ENCODE assay signal across 29 cellular contexts in the genomic region with DNA sequence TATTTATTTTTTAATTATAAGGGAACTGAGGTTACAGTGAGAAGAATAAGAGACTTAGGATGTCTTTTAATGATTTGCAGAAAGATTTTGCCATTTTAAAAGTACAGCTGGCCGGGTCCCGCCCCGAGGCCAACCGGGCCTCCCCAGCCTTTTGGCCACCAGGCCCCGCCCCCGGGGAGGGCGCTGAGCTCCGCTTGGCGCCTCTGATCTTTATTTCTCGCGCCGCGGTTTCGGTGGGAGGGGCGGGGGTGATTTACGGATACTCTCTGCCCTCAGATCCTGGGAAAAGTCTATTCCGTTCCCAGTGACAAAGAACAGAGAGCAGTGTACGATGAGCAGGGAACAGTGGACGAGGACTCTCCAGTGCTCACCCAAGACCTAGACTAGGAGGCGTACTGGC. TPM values are rescaled to one million over a fixed set of nuclear protein-coding genes. Genes with fewer than 3 reads are reported as not detected.
"Had no signal": no experiment of that assay in that cellular context is flagged by ENCODE, and none has a peak within 500 bp of the region (broad histone marks: within the 10 kb centered on the region; RNA-seq: fewer than 3 reads in every experiment).

No MANE protein-coding gene starts in this region.

- H3K4me1 ChIP-seq: ascending aorta, breast epithelium, esophagus muscularis mucosa, gastroesophageal sphincter had no signal

- H3K4me3 ChIP-seq: ascending aorta, breast epithelium, cardiac muscle cell, coronary artery, dorsolateral prefrontal cortex, esophagus muscularis mucosa, gastroesophageal sphincter had no signal

- ATAC-seq: activated CD4-positive, alpha-beta T cell treated with anti-CD3 and anti-CD28 coated beads for 36 hours; activated CD8-positive, alpha-beta T cell treated with anti-CD3 and anti-CD28 coated beads, Interleukin-2, amount 10 ng/mL, durations not matched to agents 7 days and 5 days; activated naive CD4-positive, alpha-beta T cell treated with anti-CD3 and anti-CD28 coated beads, Interleukin-2, amount 50 U/mL, for 72 hours; activated T-cell treated with anti-CD3 and anti-CD28 coated beads, Interleukin-2, amount 50 U/mL, for 72 hours; gastroesophageal sphincter had no signal

- H3K27ac ChIP-seq: ascending aorta, breast epithelium, cardiac muscle cell, coronary artery, dorsolateral prefrontal cortex, esophagus muscularis mucosa, gastroesophageal sphincter had no signal

- H3K27me3 Mint-ChIP-seq: activated CD4-positive, alpha-beta memory T cell treated with anti-CD3 and anti-CD28 coated beads for 36 hours; activated CD4-positive, alpha-beta T cell treated with anti-CD3 and anti-CD28 coated beads for 36 hours; activated CD4-positive, alpha-beta T cell treated with anti-CD3 and anti-CD28 coated beads, Interleukin-2, amount 10 ng/mL, durations not matched to agents 24 days and 14 days; activated naive CD4-positive, alpha-beta T cell treated with anti-CD3 and anti-CD28 coated beads, Interleukin-2, amount 10 ng/mL, durations not matched to agents 7 days and 5 days; activated naive CD8-positive, alpha-beta T cell treated with anti-CD3 and anti-CD28 coated beads, Interleukin-2, amount 10 ng/mL, durations not matched to agents 7 days and 5 days; activated T-cell treated with anti-CD3 and anti-CD28 coated beads, Interleukin-2, amount 50 U/mL, for 24 hours; brain; dendritic cell treated with granulocyte-macrophage colony-stimulating factor and Interleukin-4, amounts not matched to agents 40 ng/mL and 50 ng/mL, for 4 days had no signal

- H3K9me3 ChIP-seq: ascending aorta, breast epithelium, esophagus muscularis mucosa, gastroesophageal sphincter had no signal

- H3K4me1 Mint-ChIP-seq: activated CD4-positive, alpha-beta T cell treated with anti-CD3 and anti-CD28 coated beads for 36 hours; activated CD4-positive, alpha-beta T cell treated with anti-CD3 and anti-CD28 coated beads, Interleukin-2, amount 10 ng/mL, durations not matched to agents 24 days and 14 days; activated naive CD4-positive, alpha-beta T cell treated with anti-CD3 and anti-CD28 coated beads, Interleukin-2, amount 10 ng/mL, durations not matched to agents 7 days and 5 days; activated naive CD8-positive, alpha-beta T cell treated with anti-CD3 and anti-CD28 coated beads, Interleukin-2, amount 10 ng/mL, durations not matched to agents 7 days and 5 days; brain; endodermal cell had no signal

- H3K4me3 Mint-ChIP-seq: activated CD4-positive, alpha-beta memory T cell treated with anti-CD3 and anti-CD28 coated beads for 36 hours; activated CD4-positive, alpha-beta T cell treated with anti-CD3 and anti-CD28 coated beads for 36 hours; activated CD4-positive, alpha-beta T cell treated with anti-CD3 and anti-CD28 coated beads, Interleukin-2, amount 10 ng/mL, durations not matched to agents 24 days and 14 days; activated CD8-positive, alpha-beta T cell treated with anti-CD3 and anti-CD28 coated beads, Interleukin-2, amount 10 ng/mL, durations not matched to agents 7 days and 5 days; activated naive CD4-positive, alpha-beta T cell treated with anti-CD3 and anti-CD28 coated beads, Interleukin-2, amount 10 ng/mL, durations not matched to agents 7 days and 5 days; activated naive CD8-positive, alpha-beta T cell treated with anti-CD3 and anti-CD28 coated beads, Interleukin-2, amount 10 ng/mL, durations not matched to agents 7 days and 5 days; activated T-cell treated with anti-CD3 and anti-CD28 coated beads, Interleukin-2, amount 50 U/mL, for 24 hours; activated T-cell treated with anti-CD3 and anti-CD28 coated beads, Interleukin-2, amount 50 U/mL, for 72 hours; dendritic cell treated with granulocyte-macrophage colony-stimulating factor and Interleukin-4, amounts not matched to agents 40 ng/mL and 50 ng/mL, for 4 days; endodermal cell had no signal

- H3K27ac Mint-ChIP-seq: activated CD4-positive, alpha-beta memory T cell treated with anti-CD3 and anti-CD28 coated beads for 36 hours; activated CD4-positive, alpha-beta T cell treated with anti-CD3 and anti-CD28 coated beads for 36 hours; activated CD4-positive, alpha-beta T cell treated with anti-CD3 and anti-CD28 coated beads, Interleukin-2, amount 10 ng/mL, durations not matched to agents 24 days and 14 days; activated CD8-positive, alpha-beta T cell treated with anti-CD3 and anti-CD28 coated beads, Interleukin-2, amount 10 ng/mL, durations not matched to agents 7 days and 5 days; activated naive CD4-positive, alpha-beta T cell treated with anti-CD3 and anti-CD28 coated beads, Interleukin-2, amount 10 ng/mL, durations not matched to agents 7 days and 5 days; activated naive CD8-positive, alpha-beta T cell treated with anti-CD3 and anti-CD28 coated beads, Interleukin-2, amount 10 ng/mL, durations not matched to agents 7 days and 5 days; activated T-cell treated with anti-CD3 and anti-CD28 coated beads, Interleukin-2, amount 50 U/mL, for 24 hours; activated T-cell treated with anti-CD3 and anti-CD28 coated beads, Interleukin-2, amount 50 U/mL, for 72 hours; dendritic cell treated with granulocyte-macrophage colony-stimulating factor and Interleukin-4, amounts not matched to agents 40 ng/mL and 50 ng/mL, for 4 days; endodermal cell had no signal

- DNase-seq: activated CD4-positive, alpha-beta memory T cell treated with anti-CD3 and anti-CD28 coated beads for 36 hours; activated CD4-positive, alpha-beta T cell treated with anti-CD3 and anti-CD28 coated beads for 36 hours; activated CD4-positive, alpha-beta T cell treated with anti-CD3 and anti-CD28 coated beads, Interleukin-2, amount 10 ng/mL, durations not matched to agents 24 days and 14 days; activated CD4-positive, CD25-positive, alpha-beta regulatory T cell; activated CD4-positive, CD25-positive, alpha-beta regulatory T cell treated with anti-CD3 and anti-CD28 coated beads, Interleukin-2, amount 50 U/mL, for 72 hours; activated CD8-positive, alpha-beta memory T cell treated with anti-CD3 and anti-CD28 coated beads, Interleukin-2, amount 50 U/mL, for 48 hours; activated CD8-positive, alpha-beta T cell treated with anti-CD3 and anti-CD28 coated beads, Interleukin-2, amount 10 ng/mL, durations not matched to agents 7 days and 5 days; activated gamma-delta T cell; activated naive CD4-positive, alpha-beta T cell; activated naive CD4-positive, alpha-beta T cell treated with anti-CD3 and anti-CD28 coated beads, Interleukin-2, amount 10 ng/mL, durations not matched to agents 7 days and 5 days; activated naive CD8-positive, alpha-beta T cell treated with anti-CD3 and anti-CD28 coated beads, Interleukin-2, amount 10 ng/mL, durations not matched to agents 7 days and 5 days; activated T-cell treated with anti-CD3 and anti-CD28 coated beads for 4 hours; activated T-cell treated with anti-CD3 and anti-CD28 coated beads, Interleukin-2, amount 50 U/mL, for 24 hours; activated T-cell treated with anti-CD3 and anti-CD28 coated beads, Interleukin-2, amount 50 U/mL, for 72 hours; central memory CD4-positive, alpha-beta T cell; dorsolateral prefrontal cortex; effector memory CD4-positive, alpha-beta T cell; endodermal cell; erythroblast; T-helper 2 cell had no signal

- H3K9me3 Mint-ChIP-seq: activated CD4-positive, alpha-beta memory T cell treated with anti-CD3 and anti-CD28 coated beads for 36 hours; activated CD4-positive, alpha-beta T cell treated with anti-CD3 and anti-CD28 coated beads, Interleukin-2, amount 10 ng/mL, durations not matched to agents 24 days and 14 days; activated naive CD4-positive, alpha-beta T cell treated with anti-CD3 and anti-CD28 coated beads, Interleukin-2, amount 10 ng/mL, durations not matched to agents 7 days and 5 days; activated naive CD4-positive, alpha-beta T cell treated with anti-CD3 and anti-CD28 coated beads, Interleukin-2, amount 50 U/mL, for 72 hours; activated naive CD8-positive, alpha-beta T cell treated with anti-CD3 and anti-CD28 coated beads, Interleukin-2, amount 10 ng/mL, durations not matched to agents 7 days and 5 days; activated T-cell treated with anti-CD3 and anti-CD28 coated beads, Interleukin-2, amount 50 U/mL, for 24 hours; activated T-cell treated with anti-CD3 and anti-CD28 coated beads, Interleukin-2, amount 50 U/mL, for 72 hours; brain; dendritic cell treated with granulocyte-macrophage colony-stimulating factor and Interleukin-4, amounts not matched to agents 40 ng/mL and 50 ng/mL, for 4 days; endodermal cell had no signal

- H3K27me3 ChIP-seq: ascending aorta, breast epithelium, cardiac muscle cell, dorsolateral prefrontal cortex, esophagus muscularis mucosa, gastroesophageal sphincter had no signal

RNA-seq across cellular contexts. Expression of gene RAD51B, which starts 20.8 kb away (rescaled TPM):
- total RNA-seq: ascending aorta had no signal
